1 cellular context compared by ENCODE assay signal in the genomic region with DNA sequence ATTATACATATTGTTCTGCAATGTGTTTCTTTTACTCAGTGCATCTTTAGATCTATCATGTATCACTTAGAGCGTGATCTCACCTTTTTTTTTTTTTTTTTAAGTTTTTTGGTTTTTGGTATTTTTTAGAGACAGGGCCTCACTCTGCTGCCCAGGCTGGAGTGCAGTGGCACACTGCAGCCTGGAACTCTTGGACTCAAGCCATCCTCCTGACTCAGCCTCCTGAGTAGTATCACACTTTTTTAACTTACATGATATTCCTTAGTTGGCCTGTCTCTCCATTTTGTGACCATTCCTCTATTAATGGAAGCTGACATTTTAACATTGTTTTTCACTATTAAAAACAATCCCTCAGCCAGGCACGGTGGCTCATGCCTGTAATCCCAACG.
TF ChIP-seq lines count a peak whose summit lies in the region.

No MANE protein-coding gene starts in this region.

TF ChIP-seq in HepG2, 621 proteins besides CTCF, POLR2A, EP300 and RAD21:
- TF ChIP-seq, protein P1, sequence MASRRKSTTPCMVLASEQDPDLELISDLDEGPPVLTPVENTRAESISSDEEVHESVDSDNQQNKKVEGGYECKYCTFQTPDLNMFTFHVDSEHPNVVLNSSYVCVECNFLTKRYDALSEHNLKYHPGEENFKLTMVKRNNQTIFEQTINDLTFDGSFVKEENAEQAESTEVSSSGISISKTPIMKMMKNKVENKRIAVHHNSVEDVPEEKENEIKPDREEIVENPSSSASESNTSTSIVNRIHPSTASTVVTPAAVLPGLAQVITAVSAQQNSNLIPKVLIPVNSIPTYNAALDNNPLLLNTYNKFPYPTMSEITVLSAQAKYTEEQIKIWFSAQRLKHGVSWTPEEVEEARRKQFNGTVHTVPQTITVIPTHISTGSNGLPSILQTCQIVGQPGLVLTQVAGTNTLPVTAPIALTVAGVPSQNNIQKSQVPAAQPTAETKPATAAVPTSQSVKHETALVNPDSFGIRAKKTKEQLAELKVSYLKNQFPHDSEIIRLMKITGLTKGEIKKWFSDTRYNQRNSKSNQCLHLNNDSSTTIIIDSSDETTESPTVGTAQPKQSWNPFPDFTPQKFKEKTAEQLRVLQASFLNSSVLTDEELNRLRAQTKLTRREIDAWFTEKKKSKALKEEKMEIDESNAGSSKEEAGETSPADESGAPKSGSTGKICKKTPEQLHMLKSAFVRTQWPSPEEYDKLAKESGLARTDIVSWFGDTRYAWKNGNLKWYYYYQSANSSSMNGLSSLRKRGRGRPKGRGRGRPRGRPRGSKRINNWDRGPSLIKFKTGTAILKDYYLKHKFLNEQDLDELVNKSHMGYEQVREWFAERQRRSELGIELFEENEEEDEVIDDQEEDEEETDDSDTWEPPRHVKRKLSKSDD (CRISPR knock-in tag; IDR thresholded peaks at IDR 0.05; ENCODE audit: low read depth) = no peak
- TF ChIP-seq MTA1 (CRISPR knock-in tag; IDR thresholded peaks at IDR 0.05; ENCODE audit: borderline replicate concordance) (no peak), NFE2L2 (IDR thresholded peaks at IDR 0.05; ENCODE audit: low read length) (no peak), ZNF367 (CRISPR knock-in tag; IDR thresholded peaks at IDR 0.05; ENCODE audit: borderline replicate concordance) (no peak), REXO4 (CRISPR knock-in tag; IDR thresholded peaks at IDR 0.05; ENCODE audit: borderline replicate concordance) (no peak), POLR2G (IDR thresholded peaks at IDR 0.05; ENCODE audit: low read depth, low read length) (no peak), FOXK2 (IDR thresholded peaks at IDR 0.05) (no peak), JUNB (CRISPR knock-in tag; IDR thresholded peaks at IDR 0.05; ENCODE audit: borderline replicate concordance) (no peak), SMAD1 (CRISPR knock-in tag; IDR thresholded peaks at IDR 0.05; ENCODE audit: borderline replicate concordance, low read depth) (no peak), ZNF30 (CRISPR knock-in tag; IDR thresholded peaks at IDR 0.05) (no peak), MYNN (CRISPR knock-in tag; IDR thresholded peaks at IDR 0.05; ENCODE audit: low read depth) (no peak), ZNF672 (CRISPR knock-in tag; IDR thresholded peaks at IDR 0.05) (no peak), ZZZ3 (CRISPR knock-in tag; IDR thresholded peaks at IDR 0.05; ENCODE audit: borderline replicate concordance) (no peak), ZFYVE20 (CRISPR knock-in tag; IDR thresholded peaks at IDR 0.05; ENCODE audit: borderline replicate concordance, low read depth) (no peak)
- TF ChIP-seq, protein P2, sequence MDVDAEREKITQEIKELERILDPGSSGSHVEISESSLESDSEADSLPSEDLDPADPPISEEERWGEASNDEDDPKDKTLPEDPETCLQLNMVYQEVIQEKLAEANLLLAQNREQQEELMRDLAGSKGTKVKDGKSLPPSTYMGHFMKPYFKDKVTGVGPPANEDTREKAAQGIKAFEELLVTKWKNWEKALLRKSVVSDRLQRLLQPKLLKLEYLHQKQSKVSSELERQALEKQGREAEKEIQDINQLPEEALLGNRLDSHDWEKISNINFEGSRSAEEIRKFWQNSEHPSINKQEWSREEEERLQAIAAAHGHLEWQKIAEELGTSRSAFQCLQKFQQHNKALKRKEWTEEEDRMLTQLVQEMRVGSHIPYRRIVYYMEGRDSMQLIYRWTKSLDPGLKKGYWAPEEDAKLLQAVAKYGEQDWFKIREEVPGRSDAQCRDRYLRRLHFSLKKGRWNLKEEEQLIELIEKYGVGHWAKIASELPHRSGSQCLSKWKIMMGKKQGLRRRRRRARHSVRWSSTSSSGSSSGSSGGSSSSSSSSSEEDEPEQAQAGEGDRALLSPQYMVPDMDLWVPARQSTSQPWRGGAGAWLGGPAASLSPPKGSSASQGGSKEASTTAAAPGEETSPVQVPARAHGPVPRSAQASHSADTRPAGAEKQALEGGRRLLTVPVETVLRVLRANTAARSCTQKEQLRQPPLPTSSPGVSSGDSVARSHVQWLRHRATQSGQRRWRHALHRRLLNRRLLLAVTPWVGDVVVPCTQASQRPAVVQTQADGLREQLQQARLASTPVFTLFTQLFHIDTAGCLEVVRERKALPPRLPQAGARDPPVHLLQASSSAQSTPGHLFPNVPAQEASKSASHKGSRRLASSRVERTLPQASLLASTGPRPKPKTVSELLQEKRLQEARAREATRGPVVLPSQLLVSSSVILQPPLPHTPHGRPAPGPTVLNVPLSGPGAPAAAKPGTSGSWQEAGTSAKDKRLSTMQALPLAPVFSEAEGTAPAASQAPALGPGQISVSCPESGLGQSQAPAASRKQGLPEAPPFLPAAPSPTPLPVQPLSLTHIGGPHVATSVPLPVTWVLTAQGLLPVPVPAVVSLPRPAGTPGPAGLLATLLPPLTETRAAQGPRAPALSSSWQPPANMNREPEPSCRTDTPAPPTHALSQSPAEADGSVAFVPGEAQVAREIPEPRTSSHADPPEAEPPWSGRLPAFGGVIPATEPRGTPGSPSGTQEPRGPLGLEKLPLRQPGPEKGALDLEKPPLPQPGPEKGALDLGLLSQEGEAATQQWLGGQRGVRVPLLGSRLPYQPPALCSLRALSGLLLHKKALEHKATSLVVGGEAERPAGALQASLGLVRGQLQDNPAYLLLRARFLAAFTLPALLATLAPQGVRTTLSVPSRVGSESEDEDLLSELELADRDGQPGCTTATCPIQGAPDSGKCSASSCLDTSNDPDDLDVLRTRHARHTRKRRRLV (CRISPR knock-in tag; IDR thresholded peaks at IDR 0.05) = no peak
- TF ChIP-seq, protein P3, sequence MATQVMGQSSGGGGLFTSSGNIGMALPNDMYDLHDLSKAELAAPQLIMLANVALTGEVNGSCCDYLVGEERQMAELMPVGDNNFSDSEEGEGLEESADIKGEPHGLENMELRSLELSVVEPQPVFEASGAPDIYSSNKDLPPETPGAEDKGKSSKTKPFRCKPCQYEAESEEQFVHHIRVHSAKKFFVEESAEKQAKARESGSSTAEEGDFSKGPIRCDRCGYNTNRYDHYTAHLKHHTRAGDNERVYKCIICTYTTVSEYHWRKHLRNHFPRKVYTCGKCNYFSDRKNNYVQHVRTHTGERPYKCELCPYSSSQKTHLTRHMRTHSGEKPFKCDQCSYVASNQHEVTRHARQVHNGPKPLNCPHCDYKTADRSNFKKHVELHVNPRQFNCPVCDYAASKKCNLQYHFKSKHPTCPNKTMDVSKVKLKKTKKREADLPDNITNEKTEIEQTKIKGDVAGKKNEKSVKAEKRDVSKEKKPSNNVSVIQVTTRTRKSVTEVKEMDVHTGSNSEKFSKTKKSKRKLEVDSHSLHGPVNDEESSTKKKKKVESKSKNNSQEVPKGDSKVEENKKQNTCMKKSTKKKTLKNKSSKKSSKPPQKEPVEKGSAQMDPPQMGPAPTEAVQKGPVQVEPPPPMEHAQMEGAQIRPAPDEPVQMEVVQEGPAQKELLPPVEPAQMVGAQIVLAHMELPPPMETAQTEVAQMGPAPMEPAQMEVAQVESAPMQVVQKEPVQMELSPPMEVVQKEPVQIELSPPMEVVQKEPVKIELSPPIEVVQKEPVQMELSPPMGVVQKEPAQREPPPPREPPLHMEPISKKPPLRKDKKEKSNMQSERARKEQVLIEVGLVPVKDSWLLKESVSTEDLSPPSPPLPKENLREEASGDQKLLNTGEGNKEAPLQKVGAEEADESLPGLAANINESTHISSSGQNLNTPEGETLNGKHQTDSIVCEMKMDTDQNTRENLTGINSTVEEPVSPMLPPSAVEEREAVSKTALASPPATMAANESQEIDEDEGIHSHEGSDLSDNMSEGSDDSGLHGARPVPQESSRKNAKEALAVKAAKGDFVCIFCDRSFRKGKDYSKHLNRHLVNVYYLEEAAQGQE (IDR thresholded peaks at IDR 0.05; ENCODE audit: borderline replicate concordance in 1 of 2, low read depth in 1 of 2, low read length in 2 of 2) = no peak
- TF ChIP-seq, protein P4, sequence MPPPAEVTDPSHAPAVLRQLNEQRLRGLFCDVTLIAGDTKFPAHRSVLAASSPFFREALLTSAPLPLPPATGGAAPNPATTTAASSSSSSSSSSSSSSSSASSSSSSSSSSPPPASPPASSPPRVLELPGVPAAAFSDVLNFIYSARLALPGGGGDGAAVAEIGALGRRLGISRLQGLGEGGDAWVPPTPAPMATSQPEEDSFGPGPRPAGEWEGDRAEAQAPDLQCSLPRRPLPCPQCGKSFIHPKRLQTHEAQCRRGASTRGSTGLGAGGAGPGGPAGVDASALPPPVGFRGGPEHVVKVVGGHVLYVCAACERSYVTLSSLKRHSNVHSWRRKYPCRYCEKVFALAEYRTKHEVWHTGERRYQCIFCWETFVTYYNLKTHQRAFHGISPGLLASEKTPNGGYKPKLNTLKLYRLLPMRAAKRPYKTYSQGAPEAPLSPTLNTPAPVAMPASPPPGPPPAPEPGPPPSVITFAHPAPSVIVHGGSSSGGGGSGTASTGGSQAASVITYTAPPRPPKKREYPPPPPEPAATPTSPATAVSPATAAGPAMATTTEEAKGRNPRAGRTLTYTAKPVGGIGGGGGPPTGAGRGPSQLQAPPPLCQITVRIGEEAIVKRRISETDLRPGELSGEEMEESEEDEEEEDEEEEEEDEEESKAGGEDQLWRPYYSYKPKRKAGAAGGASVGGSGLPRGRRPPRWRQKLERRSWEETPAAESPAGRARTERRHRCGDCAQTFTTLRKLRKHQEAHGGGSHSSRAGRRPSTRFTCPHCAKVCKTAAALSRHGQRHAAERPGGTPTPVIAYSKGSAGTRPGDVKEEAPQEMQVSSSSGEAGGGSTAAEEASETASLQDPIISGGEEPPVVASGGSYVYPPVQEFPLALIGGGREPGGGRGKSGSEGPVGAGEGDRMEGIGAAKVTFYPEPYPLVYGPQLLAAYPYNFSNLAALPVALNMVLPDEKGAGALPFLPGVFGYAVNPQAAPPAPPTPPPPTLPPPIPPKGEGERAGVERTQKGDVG (CRISPR knock-in tag; IDR thresholded peaks at IDR 0.05; ENCODE audit: borderline replicate concordance) = no peak
- TF ChIP-seq, protein P5, sequence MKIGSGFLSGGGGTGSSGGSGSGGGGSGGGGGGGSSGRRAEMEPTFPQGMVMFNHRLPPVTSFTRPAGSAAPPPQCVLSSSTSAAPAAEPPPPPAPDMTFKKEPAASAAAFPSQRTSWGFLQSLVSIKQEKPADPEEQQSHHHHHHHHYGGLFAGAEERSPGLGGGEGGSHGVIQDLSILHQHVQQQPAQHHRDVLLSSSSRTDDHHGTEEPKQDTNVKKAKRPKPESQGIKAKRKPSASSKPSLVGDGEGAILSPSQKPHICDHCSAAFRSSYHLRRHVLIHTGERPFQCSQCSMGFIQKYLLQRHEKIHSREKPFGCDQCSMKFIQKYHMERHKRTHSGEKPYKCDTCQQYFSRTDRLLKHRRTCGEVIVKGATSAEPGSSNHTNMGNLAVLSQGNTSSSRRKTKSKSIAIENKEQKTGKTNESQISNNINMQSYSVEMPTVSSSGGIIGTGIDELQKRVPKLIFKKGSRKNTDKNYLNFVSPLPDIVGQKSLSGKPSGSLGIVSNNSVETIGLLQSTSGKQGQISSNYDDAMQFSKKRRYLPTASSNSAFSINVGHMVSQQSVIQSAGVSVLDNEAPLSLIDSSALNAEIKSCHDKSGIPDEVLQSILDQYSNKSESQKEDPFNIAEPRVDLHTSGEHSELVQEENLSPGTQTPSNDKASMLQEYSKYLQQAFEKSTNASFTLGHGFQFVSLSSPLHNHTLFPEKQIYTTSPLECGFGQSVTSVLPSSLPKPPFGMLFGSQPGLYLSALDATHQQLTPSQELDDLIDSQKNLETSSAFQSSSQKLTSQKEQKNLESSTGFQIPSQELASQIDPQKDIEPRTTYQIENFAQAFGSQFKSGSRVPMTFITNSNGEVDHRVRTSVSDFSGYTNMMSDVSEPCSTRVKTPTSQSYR (CRISPR knock-in tag; IDR thresholded peaks at IDR 0.05; ENCODE audit: borderline replicate concordance) = no peak
